In the genomic region with DNA sequence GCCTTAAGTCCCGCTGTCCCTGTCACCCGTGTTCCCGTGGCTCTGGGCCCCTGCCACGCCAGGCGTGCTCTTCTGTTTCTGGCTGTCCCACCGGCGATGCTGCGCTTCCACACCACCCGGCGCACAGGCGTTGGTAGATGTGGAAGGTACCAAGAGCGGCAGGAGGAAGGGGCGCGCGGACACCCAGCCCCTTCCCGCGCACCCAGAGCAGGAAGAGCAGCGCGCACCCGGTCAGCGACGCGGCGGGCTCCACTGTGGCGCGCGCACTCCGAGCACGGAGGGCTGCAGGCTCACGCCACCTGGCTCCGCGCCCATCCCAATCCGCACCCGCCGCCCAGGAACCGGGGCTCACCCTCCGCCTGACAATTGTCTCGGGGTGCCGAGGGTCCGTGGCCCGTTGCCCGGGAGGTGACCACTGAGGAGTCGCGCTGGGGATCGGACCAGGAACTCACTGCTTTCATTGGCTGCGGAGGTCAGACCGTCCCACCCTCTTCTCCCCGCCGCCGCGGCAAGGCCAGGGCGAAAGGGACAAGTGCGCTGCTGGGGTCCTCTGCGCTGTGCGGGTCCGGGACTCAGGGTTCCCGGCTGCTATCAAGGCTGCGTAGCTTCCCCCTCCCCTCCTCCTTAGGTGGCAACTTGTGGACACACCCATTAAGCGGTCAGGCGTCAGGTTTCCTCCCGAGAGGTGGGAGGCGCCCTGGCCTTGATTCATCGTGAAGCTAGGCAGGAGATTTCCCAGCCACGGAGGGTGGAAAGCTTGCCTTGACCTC, we compare ENCODE assay signal across 3 cellular contexts.
TF ChIP-seq lines count a peak whose summit lies in the region.

No MANE protein-coding gene starts in this region.

TF ChIP-seq in HEK293, 187 proteins besides CTCF, POLR2A, EP300 and RAD21 (continues in another document):
- TF ChIP-seq ZNF792 (tag by site-specific recombination; IDR thresholded peaks at IDR 0.05) (no peak), ZNF121 (tag by site-specific recombination; IDR thresholded peaks at IDR 0.05) (no peak), REPIN1 (tag by site-specific recombination; IDR thresholded peaks at IDR 0.05; ENCODE audit: low read depth) (no peak), ZNF155 (tag by site-specific recombination; IDR thresholded peaks at IDR 0.05) (no peak), ELK4 (IDR thresholded peaks at IDR 0.05; ENCODE audit: borderline replicate concordance, low read depth, low read length) (no peak), ZNF341 (tag by site-specific recombination; IDR thresholded peaks at IDR 0.05; ENCODE audit: low read depth) (peak; percentile 91), SETDB1 (IDR thresholded peaks at IDR 0.05; ENCODE audit: insufficient read length, low read length) (no peak), PBX3 (CRISPR knock-in tag; IDR thresholded peaks at IDR 0.05) (no peak; the same call in 1 of the 2 replicates), HOXC10 (CRISPR knock-in tag; IDR thresholded peaks at IDR 0.05) (no peak), ZNF302 (tag by site-specific recombination; IDR thresholded peaks at IDR 0.05; ENCODE audit: low read depth) (no peak), ZNF571 (tag by site-specific recombination; IDR thresholded peaks at IDR 0.05) (no peak)
- TF ChIP-seq, protein P1, sequence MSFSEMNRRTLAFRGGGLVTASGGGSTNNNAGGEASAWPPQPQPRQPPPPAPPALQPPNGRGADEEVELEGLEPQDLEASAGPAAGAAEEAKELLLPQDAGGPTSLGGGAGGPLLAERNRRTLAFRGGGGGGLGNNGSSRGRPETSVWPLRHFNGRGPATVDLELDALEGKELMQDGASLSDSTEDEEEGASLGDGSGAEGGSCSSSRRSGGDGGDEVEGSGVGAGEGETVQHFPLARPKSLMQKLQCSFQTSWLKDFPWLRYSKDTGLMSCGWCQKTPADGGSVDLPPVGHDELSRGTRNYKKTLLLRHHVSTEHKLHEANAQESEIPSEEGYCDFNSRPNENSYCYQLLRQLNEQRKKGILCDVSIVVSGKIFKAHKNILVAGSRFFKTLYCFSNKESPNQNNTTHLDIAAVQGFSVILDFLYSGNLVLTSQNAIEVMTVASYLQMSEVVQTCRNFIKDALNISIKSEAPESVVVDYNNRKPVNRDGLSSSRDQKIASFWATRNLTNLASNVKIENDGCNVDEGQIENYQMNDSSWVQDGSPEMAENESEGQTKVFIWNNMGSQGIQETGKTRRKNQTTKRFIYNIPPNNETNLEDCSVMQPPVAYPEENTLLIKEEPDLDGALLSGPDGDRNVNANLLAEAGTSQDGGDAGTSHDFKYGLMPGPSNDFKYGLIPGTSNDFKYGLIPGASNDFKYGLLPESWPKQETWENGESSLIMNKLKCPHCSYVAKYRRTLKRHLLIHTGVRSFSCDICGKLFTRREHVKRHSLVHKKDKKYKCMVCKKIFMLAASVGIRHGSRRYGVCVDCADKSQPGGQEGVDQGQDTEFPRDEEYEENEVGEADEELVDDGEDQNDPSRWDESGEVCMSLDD (tag by site-specific recombination; IDR thresholded peaks at IDR 0.05), result peak; percentile 83; the same call in 1 of the 2 replicates

TF ChIP-seq in WTC11, 78 proteins besides CTCF, POLR2A, EP300 and RAD21 (continues in another document):
- TF ChIP-seq FOXK1 (CRISPR knock-in tag; IDR thresholded peaks at IDR 0.05), result peak; percentile 56
- peak; percentile 34; the same call in 1 of the 2 replicates for TF ChIP-seq ZNF263 (CRISPR knock-in tag; IDR thresholded peaks at IDR 0.05; ENCODE audit: low read depth)
- TF ChIP-seq PRDM15 (CRISPR knock-in tag; IDR thresholded peaks at IDR 0.05), result peak; percentile 74
- TF ChIP-seq MYBL2 (CRISPR knock-in tag; IDR thresholded peaks at IDR 0.05), result no peak
- TF ChIP-seq MAX (CRISPR knock-in tag; IDR thresholded peaks at IDR 0.05), result peak; percentile 73
- TF ChIP-seq ZNF423 (CRISPR knock-in tag; IDR thresholded peaks at IDR 0.05), result 0 out of 2 replicates have a peak, but pooled peaks have one; percentile 17
- TF ChIP-seq TP53 (CRISPR knock-in tag; IDR thresholded peaks at IDR 0.05), result peak; percentile 73; the same call in 1 of the 2 replicates
- no peak; the same call in none of the 2 replicates for TF ChIP-seq ETV6 (CRISPR knock-in tag; IDR thresholded peaks at IDR 0.05)
- peak; percentile 58; the same call in 1 of the 2 replicates for TF ChIP-seq ESRRA (CRISPR knock-in tag; IDR thresholded peaks at IDR 0.05; ENCODE audit: borderline replicate concordance)
- no peak for TF ChIP-seq SOX15 (CRISPR knock-in tag; IDR thresholded peaks at IDR 0.05)
- TF ChIP-seq KAT7 (CRISPR knock-in tag; IDR thresholded peaks at IDR 0.05; ENCODE audit: borderline replicate concordance), result 0 out of 2 replicates have a peak, but pooled peaks have one; percentile 58
- peak; percentile 34; the same call in 1 of the 2 replicates for TF ChIP-seq FOXP4 (CRISPR knock-in tag; IDR thresholded peaks at IDR 0.05)
- TF ChIP-seq E2F1 (CRISPR knock-in tag; IDR thresholded peaks at IDR 0.05), result 0 out of 2 replicates have a peak, but pooled peaks have one; percentile 18

TF ChIP-seq in H1, 55 proteins besides CTCF, POLR2A, EP300 and RAD21:
- TF ChIP-seq SP1 (IDR thresholded peaks at IDR 0.05; ENCODE audit: low read depth, low read length) (peak; percentile 32; the same call in 1 of the 2 replicates), RXRA (IDR thresholded peaks at IDR 0.05; ENCODE audit: insufficient read depth, low read depth, low read length) (no peak), NRF1 (IDR thresholded peaks at IDR 0.05; ENCODE audit: low read depth, low read length) (no peak), PHF8 (conservative IDR thresholded peaks at IDR 0.05; ENCODE audit: low read depth, low read length) (peak; percentile 52; the same call in 1 of the 2 replicates), CREB1 (IDR thresholded peaks at IDR 0.05) (peak; percentile 13; the same call in 1 of the 2 replicates), RBBP5 (IDR thresholded peaks at IDR 0.05; ENCODE audit: borderline replicate concordance, low read depth, low read length) (no peak), ATF2 (IDR thresholded peaks at IDR 0.05; ENCODE audit: low read length) (no peak), E2F6 (IDR thresholded peaks at IDR 0.05) (peak; percentile 72), JUN (IDR thresholded peaks at IDR 0.05; ENCODE audit: low read depth, low read length) (no peak), ASH2L (IDR thresholded peaks at IDR 0.05; ENCODE audit: low read length) (peak; percentile 98), CBX8 (IDR thresholded peaks at IDR 0.05; ENCODE audit: borderline replicate concordance, low read depth, low read length) (no peak), NANOG (IDR thresholded peaks at IDR 0.05; ENCODE audit: insufficient read depth, low read depth, low read length, poor library complexity, severe bottlenecking) (peak; percentile 20), CHD1 (IDR thresholded peaks at IDR 0.05; ENCODE audit: low read depth, low read length) (0 out of 2 replicates have a peak, but pooled peaks have one; percentile 6), TAF7 (optimal IDR thresholded peaks at IDR 0.05; ENCODE audit: borderline replicate concordance, low read depth, low read length) (no peak), KDM1A (IDR thresholded peaks at IDR 0.05; ENCODE audit: borderline replicate concordance, low read length) (no peak; the same call in 1 of the 2 replicates), CTBP2 (IDR thresholded peaks at IDR 0.05; ENCODE audit: borderline replicate concordance, insufficient read depth, insufficient read length, low read length) (no peak), HDAC2 (IDR thresholded peaks at IDR 0.05; ENCODE audit: borderline replicate concordance in 1 of 2, low read depth in 2 of 2, low read length in 2 of 2) (0 out of 4 replicates have a peak, but pooled peaks of 1 of the 2 experiments have one; percentile 38), TAF1 (IDR thresholded peaks at IDR 0.05; ENCODE audit: low read depth, low read length) (peak; percentile 68), HDAC6 (IDR thresholded peaks at IDR 0.05; ENCODE audit: low read depth, low read length) (no peak), TBP (IDR thresholded peaks at IDR 0.05; ENCODE audit: low read depth, low read length) (peak; percentile 59; the same call in 1 of the 2 replicates), TEAD4 (IDR thresholded peaks at IDR 0.05; ENCODE audit: low read depth, low read length) (no peak), KDM4A (IDR thresholded peaks at IDR 0.05; ENCODE audit: low read depth, low read length, severe bottlenecking) (peak; percentile 74), MAX (IDR thresholded peaks at IDR 0.05) (peak; percentile 48; the same call in 1 of the 2 replicates)
